Comparison of ENCODE assay signal across 11 cellular contexts in the genomic region with DNA sequence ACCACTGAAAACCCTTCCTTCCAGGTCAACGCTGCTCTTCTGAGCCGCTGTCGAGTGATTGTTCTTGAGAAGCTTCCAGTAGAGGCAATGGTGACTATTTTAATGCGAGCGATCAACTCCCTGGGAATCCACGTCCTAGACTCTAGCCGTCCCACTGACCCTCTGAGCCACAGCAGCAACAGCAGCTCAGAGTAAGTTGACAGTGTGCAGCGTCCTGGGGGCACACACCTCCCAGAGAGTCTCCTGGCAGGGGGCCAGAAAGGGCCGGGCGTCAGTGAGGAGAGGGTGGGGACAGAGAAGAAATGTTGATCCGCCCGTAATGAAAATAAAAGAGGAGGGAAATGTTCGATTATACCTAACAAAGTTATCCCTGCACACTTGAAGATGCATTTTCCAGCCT. TPM values are rescaled to one million over a fixed set of nuclear protein-coding genes. Genes with fewer than 3 reads are reported as not detected.
DNase-seq lines count a peak whose midpoint lies in the region; ATAC-seq and TF ChIP-seq lines count a peak whose summit lies in the region.
"Had no signal": no experiment of that assay in that cellular context is flagged by ENCODE, and none has a peak within 500 bp of the region (broad histone marks: within the 10 kb centered on the region; RNA-seq: fewer than 3 reads in every experiment).

No MANE protein-coding gene starts in this region.

- H3K4me1 ChIP-seq in left lung = peaks cover 14 to 62% of the 10 kb centered on the region in 2 donors

- peak overlapping the region in 1 of 2 donors; percentile 6 for H3K4me3 ChIP-seq in left lung

- TF ChIP-seq CTCF in chondrocyte (IDR thresholded peaks at IDR 0.05) (no peak), left lung (IDR thresholded peaks at IDR 0.05) (no peak)

- no peak for ATAC-seq in activated naive CD8-positive, alpha-beta T cell treated with anti-CD3 and anti-CD28 coated beads, Interleukin-2, amount 50 U/mL, for 24 hours
- ATAC-seq in left lung (no peak), HG02870 (IDR thresholded peaks at IDR 0.05; ENCODE audit: unreplicated experiment) (no peak), GM21423 (IDR thresholded peaks at IDR 0.05; ENCODE audit: unreplicated experiment) (no peak)
- ATAC-seq in activated T-cell treated with anti-CD3 and anti-CD28 coated beads, Interleukin-2, amount 50 U/mL, for 72 hours (replicated peaks in 1 of 2) = no peak
- ATAC-seq: left lobe of liver had no signal

- intact Hi-C loops in left lung (cut with DNase I) = no loop called here

- peaks cover 67% of the 10 kb centered on the region for H3K4me1 Mint-ChIP-seq in activated naive CD8-positive, alpha-beta T cell (ENCODE audit: low read depth)
- H3K4me1 Mint-ChIP-seq in activated naive CD8-positive, alpha-beta T cell treated with anti-CD3 and anti-CD28 coated beads, Interleukin-2, amount 50 U/mL, for 24 hours = peaks cover 62% of the 10 kb centered on the region
- H3K4me1 Mint-ChIP-seq in chondrocyte (ENCODE audit: low read depth) = peaks cover 54% of the 10 kb centered on the region
- peaks cover 61% of the 10 kb centered on the region for H3K4me1 Mint-ChIP-seq in activated T-cell treated with anti-CD3 and anti-CD28 coated beads, Interleukin-2, amount 50 U/mL, for 72 hours (ENCODE audit: low read depth)

- peak overlapping the region; percentile 23 for H3K4me3 Mint-ChIP-seq in activated naive CD8-positive, alpha-beta T cell
- no peak overlapping the region for H3K4me3 Mint-ChIP-seq in activated naive CD8-positive, alpha-beta T cell treated with anti-CD3 and anti-CD28 coated beads, Interleukin-2, amount 50 U/mL, for 24 hours
- peak overlapping the region; percentile 43 for H3K4me3 Mint-ChIP-seq in chondrocyte (ENCODE audit: unreplicated experiment)
- H3K4me3 Mint-ChIP-seq in activated T-cell treated with anti-CD3 and anti-CD28 coated beads, Interleukin-2, amount 50 U/mL, for 72 hours = peak overlapping the region in 1 of 2 donors; percentile 29

- H3K27ac Mint-ChIP-seq in activated naive CD8-positive, alpha-beta T cell = no peak overlapping the region
- no peak overlapping the region for H3K27ac Mint-ChIP-seq in activated naive CD8-positive, alpha-beta T cell treated with anti-CD3 and anti-CD28 coated beads, Interleukin-2, amount 50 U/mL, for 24 hours
- peak overlapping the region; percentile 29 for H3K27ac Mint-ChIP-seq in chondrocyte (ENCODE audit: unreplicated experiment)
- no peak overlapping the region for H3K27ac Mint-ChIP-seq in activated T-cell treated with anti-CD3 and anti-CD28 coated beads, Interleukin-2, amount 50 U/mL, for 72 hours

- H3K27me3 ChIP-seq in left lung = no peaks in the 10 kb centered on the region

- peaks cover 5% of the 10 kb centered on the region for H3K36me3 Mint-ChIP-seq in activated naive CD8-positive, alpha-beta T cell
- peaks cover 59% of the 10 kb centered on the region for H3K36me3 Mint-ChIP-seq in activated naive CD8-positive, alpha-beta T cell treated with anti-CD3 and anti-CD28 coated beads, Interleukin-2, amount 50 U/mL, for 24 hours (ENCODE audit: low read depth)
- no peaks in the 10 kb centered on the region for H3K36me3 Mint-ChIP-seq in chondrocyte (ENCODE audit: low read depth)
- H3K36me3 Mint-ChIP-seq in activated T-cell treated with anti-CD3 and anti-CD28 coated beads, Interleukin-2, amount 50 U/mL, for 72 hours (ENCODE audit: insufficient read depth in 2 of 2) = peaks cover 9 to 14% of the 10 kb centered on the region in 2 donors

- H3K9me3 ChIP-seq in left lung = no peaks in the 10 kb centered on the region

- H3K36me3 ChIP-seq in left lung = peaks cover 0 to 29% of the 10 kb centered on the region in 2 donors

- no peak for DNase-seq in activated naive CD8-positive, alpha-beta T cell treated with anti-CD3 and anti-CD28 coated beads, Interleukin-2, amount 50 U/mL, for 24 hours
- DNase-seq in chondrocyte (ENCODE audit: low spot score) (no peak), left lung (no peak), ecto neural progenitor cell (ENCODE audit: low spot score) (no peak)
- no peak for DNase-seq in activated T-cell treated with anti-CD3 and anti-CD28 coated beads, Interleukin-2, amount 50 U/mL, for 72 hours
- DNase-seq: NCI-H1048 had no signal

- H3K9me3 Mint-ChIP-seq in activated naive CD8-positive, alpha-beta T cell (ENCODE audit: low read depth) = no peaks in the 10 kb centered on the region
- no peaks in the 10 kb centered on the region for H3K9me3 Mint-ChIP-seq in activated naive CD8-positive, alpha-beta T cell treated with anti-CD3 and anti-CD28 coated beads, Interleukin-2, amount 50 U/mL, for 24 hours
- no peaks in the 10 kb centered on the region for H3K9me3 Mint-ChIP-seq in chondrocyte (ENCODE audit: low read depth)
- H3K9me3 Mint-ChIP-seq in activated T-cell treated with anti-CD3 and anti-CD28 coated beads, Interleukin-2, amount 50 U/mL, for 72 hours = no peaks in the 10 kb centered on the region

- H3K27me3 Mint-ChIP-seq in activated naive CD8-positive, alpha-beta T cell = no peaks in the 10 kb centered on the region
- H3K27me3 Mint-ChIP-seq in activated naive CD8-positive, alpha-beta T cell treated with anti-CD3 and anti-CD28 coated beads, Interleukin-2, amount 50 U/mL, for 24 hours = no peaks in the 10 kb centered on the region
- H3K27me3 Mint-ChIP-seq in chondrocyte (ENCODE audit: low read depth) = no peaks in the 10 kb centered on the region
- H3K27me3 Mint-ChIP-seq in activated T-cell treated with anti-CD3 and anti-CD28 coated beads, Interleukin-2, amount 50 U/mL, for 72 hours (ENCODE audit: low read depth) = no peaks in the 10 kb centered on the region

- peak overlapping the region; percentile 18 to 34 for H3K27ac ChIP-seq in left lung
- H3K27ac ChIP-seq: HL-60 had no signal

RNA-seq across cellular contexts. Expression of a gene that starts 5.0 kb away (rescaled TPM):
- total RNA-seq in chondrocyte (34.0 to 36.1 TPM (median 34.6 TPM) in 3 replicates), left lung (10 to 100 TPM; 34.9 to 37.4 TPM)
- 10 to 100 TPM; 40.9 to 47.1 TPM for total RNA-seq in activated T-cell treated with anti-CD3 and anti-CD28 coated beads, Interleukin-2, amount 50 U/mL, for 72 hours

RNA-seq across cellular contexts. Expression of a gene that starts 19.4 kb away (rescaled TPM):
- total RNA-seq in chondrocyte (0.99 to 1.1 TPM (median 1.00 TPM) in 3 replicates), left lung (1 to 10 TPM in 1 of 2 donors, under 1 TPM in 1; 0.52 to 1.2 TPM)
- total RNA-seq in activated T-cell treated with anti-CD3 and anti-CD28 coated beads, Interleukin-2, amount 50 U/mL, for 72 hours = under 1 TPM; 0.37 to 0.72 TPM
